ENCODE assay signal across 38 cellular contexts in the genomic region with DNA sequence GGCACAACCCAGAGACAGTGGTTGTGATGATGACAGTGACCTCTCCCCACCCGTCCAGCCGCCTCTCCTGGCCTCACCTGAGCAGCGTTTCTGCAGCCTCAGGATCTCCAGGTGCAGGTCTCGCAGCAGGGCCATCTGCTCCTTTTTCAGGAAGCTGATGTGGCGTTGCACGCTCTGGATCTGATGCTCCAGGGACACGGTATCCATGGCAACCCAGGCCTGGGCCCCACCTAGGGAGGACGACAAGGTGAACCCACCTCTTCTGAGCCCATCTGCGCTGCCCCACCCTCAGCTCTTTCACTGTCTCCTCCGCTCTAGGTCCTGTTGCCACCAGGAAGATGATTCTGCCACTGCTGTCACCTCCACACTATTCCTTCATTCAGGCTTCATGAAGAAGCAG. TPM values are rescaled to one million over a fixed set of nuclear protein-coding genes. Genes with fewer than 3 reads are reported as not detected.
"Had no signal": no experiment of that assay in that cellular context is flagged by ENCODE, and none has a peak within 500 bp of the region (broad histone marks: within the 10 kb centered on the region; RNA-seq: fewer than 3 reads in every experiment).

No MANE protein-coding gene starts in this region.

- H3K27ac Mint-ChIP-seq: activated CD4-positive, alpha-beta memory T cell treated with anti-CD3 and anti-CD28 coated beads for 36 hours; activated CD4-positive, alpha-beta T cell treated with anti-CD3 and anti-CD28 coated beads for 36 hours; activated CD4-positive, alpha-beta T cell treated with anti-CD3 and anti-CD28 coated beads, Interleukin-2, amount 10 ng/mL, durations not matched to agents 24 days and 14 days; activated CD8-positive, alpha-beta memory T cell treated with anti-CD3 and anti-CD28 coated beads, Interleukin-2, amount 10 ng/mL, durations not matched to agents 7 days and 5 days; activated CD8-positive, alpha-beta T cell treated with anti-CD3 and anti-CD28 coated beads, Interleukin-2, amount 10 ng/mL, durations not matched to agents 7 days and 5 days; activated naive CD4-positive, alpha-beta T cell treated with anti-CD3 and anti-CD28 coated beads for 36 hours; activated naive CD8-positive, alpha-beta T cell treated with anti-CD3 and anti-CD28 coated beads for 36 hours; activated naive CD8-positive, alpha-beta T cell treated with anti-CD3 and anti-CD28 coated beads, Interleukin-2, amount 50 U/mL, for 24 hours; activated T-helper 1 cell treated with anti-CD3 and anti-CD28 coated beads, Interleukin-12 subunit alpha, Interleukin-12 subunit beta, Interleukin-2, Interleukin-4 antibody, amounts not matched to agents 30 ng/mL and 10 ng/mL and 1 ng/mL, durations not matched to agents 14 hours and 24 hours and 36 hours; activated T-helper 2 cell treated with anti-CD3 and anti-CD28 coated beads, Interferon-gamma antibody, Interleukin-2, Interleukin-4, amounts not matched to agents 10 μg/mL and 5 μg/mL and 100 μg/mL, durations not matched to agents 14 hours and 24 hours and 36 hours; brain had no signal

- H3K4me3 Mint-ChIP-seq: activated CD4-positive, alpha-beta memory T cell treated with anti-CD3 and anti-CD28 coated beads for 36 hours; activated CD4-positive, alpha-beta T cell treated with anti-CD3 and anti-CD28 coated beads for 36 hours; activated CD4-positive, alpha-beta T cell treated with anti-CD3 and anti-CD28 coated beads, Interleukin-2, amount 10 ng/mL, durations not matched to agents 24 days and 14 days; activated CD8-positive, alpha-beta memory T cell treated with anti-CD3 and anti-CD28 coated beads, Interleukin-2, amount 10 ng/mL, durations not matched to agents 7 days and 5 days; activated CD8-positive, alpha-beta T cell treated with anti-CD3 and anti-CD28 coated beads, Interleukin-2, amount 10 ng/mL, durations not matched to agents 7 days and 5 days; activated naive CD4-positive, alpha-beta T cell treated with anti-CD3 and anti-CD28 coated beads for 36 hours; activated naive CD4-positive, alpha-beta T cell treated with anti-CD3 and anti-CD28 coated beads, Interleukin-2, amount 50 U/mL, for 24 hours; activated naive CD8-positive, alpha-beta T cell treated with anti-CD3 and anti-CD28 coated beads for 36 hours; activated naive CD8-positive, alpha-beta T cell treated with anti-CD3 and anti-CD28 coated beads, Interleukin-2, amount 50 U/mL, for 24 hours; activated T-helper 1 cell treated with anti-CD3 and anti-CD28 coated beads, Interleukin-12 subunit alpha, Interleukin-12 subunit beta, Interleukin-2, Interleukin-4 antibody, amounts not matched to agents 30 ng/mL and 10 ng/mL and 1 ng/mL, durations not matched to agents 14 hours and 24 hours and 36 hours; brain had no signal

- H3K4me1 ChIP-seq: adrenal gland, breast epithelium, colonic mucosa, esophagus squamous epithelium, gastroesophageal sphincter had no signal

- ATAC-seq: activated CD4-positive, alpha-beta T cell treated with anti-CD3 and anti-CD28 coated beads for 36 hours; activated CD8-positive, alpha-beta memory T cell treated with anti-CD3 and anti-CD28 coated beads, Interleukin-2, amount 10 ng/mL, durations not matched to agents 7 days and 5 days; activated CD8-positive, alpha-beta T cell treated with anti-CD3 and anti-CD28 coated beads, Interleukin-2, amount 10 ng/mL, durations not matched to agents 7 days and 5 days; activated naive CD8-positive, alpha-beta T cell treated with anti-CD3 and anti-CD28 coated beads, Interleukin-2, amount 50 U/mL, for 24 hours; gastroesophageal sphincter had no signal

- H3K27me3 Mint-ChIP-seq: activated CD8-positive, alpha-beta memory T cell treated with anti-CD3 and anti-CD28 coated beads, Interleukin-2, amount 10 ng/mL, durations not matched to agents 7 days and 5 days had no signal

- DNase-seq: activated CD4-positive, alpha-beta memory T cell treated with anti-CD3 and anti-CD28 coated beads for 36 hours; activated CD4-positive, alpha-beta T cell treated with anti-CD3 and anti-CD28 coated beads for 36 hours; activated CD4-positive, alpha-beta T cell treated with anti-CD3 and anti-CD28 coated beads, Interleukin-2, amount 10 ng/mL, durations not matched to agents 24 days and 14 days; activated CD4-positive, CD25-positive, alpha-beta regulatory T cell; activated CD4-positive, CD25-positive, alpha-beta regulatory T cell treated with anti-CD3 and anti-CD28 coated beads, Interleukin-2, amount 50 U/mL, for 72 hours; activated CD8-positive, alpha-beta memory T cell treated with anti-CD3 and anti-CD28 coated beads, Interleukin-2, amount 10 ng/mL, durations not matched to agents 7 days and 5 days; activated CD8-positive, alpha-beta memory T cell treated with anti-CD3 and anti-CD28 coated beads, Interleukin-2, amount 50 U/mL, for 4 hours; activated CD8-positive, alpha-beta T cell treated with anti-CD3 and anti-CD28 coated beads, Interleukin-2, amount 10 ng/mL, durations not matched to agents 7 days and 5 days; activated effector memory CD4-positive, alpha-beta T cell treated with anti-CD3 and anti-CD28 coated beads, Interleukin-2, amount 50 U/mL, for 16 hours; activated naive CD4-positive, alpha-beta T cell treated with anti-CD3 and anti-CD28 coated beads for 36 hours; activated naive CD8-positive, alpha-beta T cell treated with anti-CD3 and anti-CD28 coated beads for 36 hours; activated naive CD8-positive, alpha-beta T cell treated with anti-CD3 and anti-CD28 coated beads, Interleukin-2, amount 50 U/mL, for 24 hours; activated T-cell treated with anti-CD3 and anti-CD28 coated beads, Interleukin-2, amount 50 U/mL, for 1 hour; activated T-cell treated with anti-CD3 and anti-CD28 coated beads, Interleukin-2, amount 50 U/mL, for 48 hours; adrenal gland; amygdala; aorta; central memory CD4-positive, alpha-beta T cell; cerebellar nuclear complex; colonic mucosa; effector CD8-positive, alpha-beta T cell; esophagus squamous epithelium; foreskin melanocyte; hippocampal formation had no signal

- H3K9me3 Mint-ChIP-seq: activated CD4-positive, alpha-beta memory T cell treated with anti-CD3 and anti-CD28 coated beads for 36 hours; activated CD4-positive, alpha-beta T cell treated with anti-CD3 and anti-CD28 coated beads, Interleukin-2, amount 10 ng/mL, durations not matched to agents 24 days and 14 days; activated naive CD4-positive, alpha-beta T cell treated with anti-CD3 and anti-CD28 coated beads for 36 hours; activated naive CD4-positive, alpha-beta T cell treated with anti-CD3 and anti-CD28 coated beads, Interleukin-2, amount 50 U/mL, for 24 hours; activated naive CD8-positive, alpha-beta T cell treated with anti-CD3 and anti-CD28 coated beads for 36 hours; activated naive CD8-positive, alpha-beta T cell treated with anti-CD3 and anti-CD28 coated beads, Interleukin-2, amount 50 U/mL, for 24 hours; activated T-helper 1 cell treated with anti-CD3 and anti-CD28 coated beads, Interleukin-12 subunit alpha, Interleukin-12 subunit beta, Interleukin-2, Interleukin-4 antibody, amounts not matched to agents 30 ng/mL and 10 ng/mL and 1 ng/mL, durations not matched to agents 14 hours and 24 hours and 36 hours; activated T-helper 2 cell treated with anti-CD3 and anti-CD28 coated beads, Interferon-gamma antibody, Interleukin-2, Interleukin-4, amounts not matched to agents 10 μg/mL and 5 μg/mL and 100 μg/mL, durations not matched to agents 14 hours and 24 hours and 36 hours had no signal

- H3K9me3 ChIP-seq: adrenal gland, breast epithelium, colonic mucosa, esophagus squamous epithelium, gastroesophageal sphincter had no signal

- H3K27ac ChIP-seq: adrenal gland, breast epithelium, cardiac muscle cell, colonic mucosa, epithelial cell of prostate, esophagus squamous epithelium, gastroesophageal sphincter had no signal

- H3K4me1 Mint-ChIP-seq: activated CD4-positive, alpha-beta T cell treated with anti-CD3 and anti-CD28 coated beads for 36 hours; activated CD4-positive, alpha-beta T cell treated with anti-CD3 and anti-CD28 coated beads, Interleukin-2, amount 10 ng/mL, durations not matched to agents 24 days and 14 days; activated CD8-positive, alpha-beta memory T cell treated with anti-CD3 and anti-CD28 coated beads, Interleukin-2, amount 10 ng/mL, durations not matched to agents 7 days and 5 days; activated naive CD4-positive, alpha-beta T cell treated with anti-CD3 and anti-CD28 coated beads, Interleukin-2, amount 50 U/mL, for 24 hours; activated naive CD8-positive, alpha-beta T cell treated with anti-CD3 and anti-CD28 coated beads for 36 hours; activated naive CD8-positive, alpha-beta T cell treated with anti-CD3 and anti-CD28 coated beads, Interleukin-2, amount 50 U/mL, for 24 hours had no signal

- H3K36me3 Mint-ChIP-seq: activated CD4-positive, alpha-beta memory T cell treated with anti-CD3 and anti-CD28 coated beads for 36 hours; activated CD8-positive, alpha-beta memory T cell treated with anti-CD3 and anti-CD28 coated beads, Interleukin-2, amount 10 ng/mL, durations not matched to agents 7 days and 5 days; activated naive CD4-positive, alpha-beta T cell treated with anti-CD3 and anti-CD28 coated beads, Interleukin-2, amount 50 U/mL, for 24 hours; activated naive CD8-positive, alpha-beta T cell treated with anti-CD3 and anti-CD28 coated beads for 36 hours had no signal

- H3K27me3 ChIP-seq: adrenal gland, cardiac muscle cell, colonic mucosa had no signal

- H3K36me3 ChIP-seq: adrenal gland, breast epithelium, cardiac muscle cell, colonic mucosa, esophagus squamous epithelium, gastroesophageal sphincter had no signal

- H3K4me3 ChIP-seq: adrenal gland, breast epithelium, cardiac muscle cell, colonic mucosa, esophagus squamous epithelium, gastroesophageal sphincter had no signal

RNA-seq across cellular contexts. Expression of a gene that starts 14.5 kb away (rescaled TPM):
- total RNA-seq: activated CD4-positive, alpha-beta T cell treated with anti-CD3 and anti-CD28 coated beads for 36 hours; activated CD8-positive, alpha-beta memory T cell treated with anti-CD3 and anti-CD28 coated beads for 36 hours; activated CD8-positive, alpha-beta T cell treated with anti-CD3 and anti-CD28 coated beads, Interleukin-2, amount 10 ng/mL, durations not matched to agents 7 days and 5 days; activated naive CD8-positive, alpha-beta T cell treated with anti-CD3 and anti-CD28 coated beads for 36 hours; dermis microvascular lymphatic vessel endothelial cell; endothelial cell of umbilical vein; fibroblast of lung; fibroblast of villous mesenchyme; glomerular endothelial cell had no signal
- polyA plus RNA-seq: aorta, endothelial cell of umbilical vein, fibroblast of lung had no signal
